Comparison of ENCODE assay signal across 17 cellular contexts in the genomic region with DNA sequence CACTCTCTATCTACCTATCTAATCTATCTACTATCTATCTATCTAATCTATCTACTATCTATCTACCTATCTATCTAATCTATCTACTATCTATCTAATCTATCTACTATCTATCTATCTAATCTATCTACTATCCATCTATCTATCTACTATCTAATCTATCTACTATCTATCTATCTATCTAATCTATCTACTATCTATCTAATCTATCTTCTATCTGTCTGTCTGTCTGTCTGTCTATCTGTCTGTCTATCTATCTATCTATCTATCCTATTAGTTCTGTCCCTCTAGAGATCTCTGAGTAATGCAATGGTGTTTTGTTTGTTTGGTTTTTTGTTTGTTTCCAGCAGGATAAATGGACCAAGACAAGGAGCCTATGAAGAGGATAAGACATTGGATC. TPM values are rescaled to one million over a fixed set of nuclear protein-coding genes. Genes with fewer than 3 reads are reported as not detected.
DNase-seq lines count a peak whose midpoint lies in the region; ATAC-seq and TF ChIP-seq lines count a peak whose summit lies in the region.
"Had no signal": no experiment of that assay in that cellular context is flagged by ENCODE, and none has a peak within 500 bp of the region (broad histone marks: within the 10 kb centered on the region; RNA-seq: fewer than 3 reads in every experiment).

No MANE protein-coding gene starts in this region.

- no peak overlapping the region for H3K4me3 ChIP-seq in CD4-positive, alpha-beta memory T cell (ENCODE audit: low read length in 2 of 2)
- H3K4me3 ChIP-seq in psoas muscle: no peak overlapping the region
- H3K4me3 ChIP-seq: coronary artery, upper lobe of left lung had no signal

- intact Hi-C loops in CD4-positive, alpha-beta memory T cell (cut with micrococcal nuclease): loop anchor here (1.0 to 2.0 kb wide), 2 partner anchors 8 to 19 kb away; no protein-coding TSS in a partner anchor
- intact Hi-C loops in activated T-helper 2 cell treated with anti-CD3 and anti-CD28 coated beads, Interferon-gamma antibody, Interleukin-2, Interleukin-4, amounts not matched to agents 10 μg/mL and 5 μg/mL and 100 μg/mL, durations not matched to agents 14 hours and 24 hours and 36 hours (cut with micrococcal nuclease): loop anchor here (1.0 to 5.0 kb wide), 5 partner anchors 8 to 1250 kb away; a partner anchor contains a TSS
- intact Hi-C loops in psoas muscle (cut with DNase I): loop anchor here in 1 of 2 donors (10.0 kb wide), 1 partner anchor 113 kb away; no protein-coding TSS in a partner anchor

- H3K27me3 ChIP-seq in CD4-positive, alpha-beta memory T cell (ENCODE audit: insufficient read depth, low read length): no peaks in the 10 kb centered on the region
- H3K27me3 ChIP-seq in psoas muscle (ENCODE audit: insufficient read depth in 3 of 3, low read length in 2 of 3): peaks cover 0 to 38% (median 2%) of the 10 kb centered on the region in 3 donors

- H3K9me3 Mint-ChIP-seq in T-helper 1 cell treated with Interleukin-12 subunit alpha and Interleukin-12 subunit beta and Interleukin-4 antibody, amounts not matched to agents 30 μg/mL and 1 μg/mL, for 36 hours: no peaks in the 10 kb centered on the region
- H3K9me3 Mint-ChIP-seq in CD4-positive, alpha-beta memory T cell: peaks cover 0 to 6% (median 0%) of the 10 kb centered on the region in 8 donors
- H3K9me3 Mint-ChIP-seq in activated T-helper 2 cell treated with anti-CD3 and anti-CD28 coated beads, Interferon-gamma antibody, Interleukin-2, Interleukin-4, amounts not matched to agents 10 μg/mL and 5 μg/mL and 100 μg/mL, durations not matched to agents 14 hours and 24 hours and 36 hours: no peaks in the 10 kb centered on the region
- no peaks in the 10 kb centered on the region for H3K9me3 Mint-ChIP-seq in naive B cell
- H3K9me3 Mint-ChIP-seq: stimulated activated naive CD8-positive, alpha-beta T cell treated with anti-CD3 and anti-CD28 coated beads, Interleukin-15, amount 100 ng/mL, for 72 hours had no signal

- TF ChIP-seq CTCF in psoas muscle (IDR thresholded peaks at IDR 0.05): no peak

- POLR2A ChIA-PET in CD4-positive, alpha-beta memory T cell (lab: Charles Lee; ENCODE audit: partially characterized antibody): no interaction called here

- no peaks in the 10 kb centered on the region for H3K9me3 ChIP-seq in CD4-positive, alpha-beta memory T cell (ENCODE audit: control insufficient read depth in 1 of 2, low read length in 2 of 2)
- H3K9me3 ChIP-seq in psoas muscle: no peaks in the 10 kb centered on the region
- H3K9me3 ChIP-seq: upper lobe of left lung had no signal

- peak overlapping the region; percentile 76 for H3K27ac ChIP-seq in CD4-positive, alpha-beta memory T cell (ENCODE audit: low read depth, low read length)
- H3K27ac ChIP-seq in psoas muscle: no peak overlapping the region
- H3K27ac ChIP-seq: 22Rv1, coronary artery, upper lobe of left lung had no signal

- peaks cover 45% of the 10 kb centered on the region for H3K4me1 Mint-ChIP-seq in T-helper 1 cell treated with Interleukin-12 subunit alpha and Interleukin-12 subunit beta and Interleukin-4 antibody, amounts not matched to agents 30 μg/mL and 1 μg/mL, for 36 hours (ENCODE audit: low read depth)
- peaks cover 33 to 54% (median 45%) of the 10 kb centered on the region in 4 donors for H3K4me1 Mint-ChIP-seq in CD4-positive, alpha-beta memory T cell
- H3K4me1 Mint-ChIP-seq in activated T-helper 2 cell treated with anti-CD3 and anti-CD28 coated beads, Interferon-gamma antibody, Interleukin-2, Interleukin-4, amounts not matched to agents 10 μg/mL and 5 μg/mL and 100 μg/mL, durations not matched to agents 14 hours and 24 hours and 36 hours (ENCODE audit: low read depth): peaks cover 49% of the 10 kb centered on the region
- peaks cover 36 to 49% (median 45%) of the 10 kb centered on the region in 3 donors for H3K4me1 Mint-ChIP-seq in naive B cell

- no peaks in the 10 kb centered on the region for H3K27me3 Mint-ChIP-seq in T-helper 1 cell treated with Interleukin-12 subunit alpha and Interleukin-12 subunit beta and Interleukin-4 antibody, amounts not matched to agents 30 μg/mL and 1 μg/mL, for 36 hours (ENCODE audit: low read depth)
- H3K27me3 Mint-ChIP-seq in CD4-positive, alpha-beta memory T cell: no peaks in the 10 kb centered on the region
- H3K27me3 Mint-ChIP-seq in activated T-helper 2 cell treated with anti-CD3 and anti-CD28 coated beads, Interferon-gamma antibody, Interleukin-2, Interleukin-4, amounts not matched to agents 10 μg/mL and 5 μg/mL and 100 μg/mL, durations not matched to agents 14 hours and 24 hours and 36 hours (ENCODE audit: low read depth): no peaks in the 10 kb centered on the region
- H3K27me3 Mint-ChIP-seq in naive B cell: no peaks in the 10 kb centered on the region
- H3K27me3 Mint-ChIP-seq: stimulated activated naive CD8-positive, alpha-beta T cell treated with anti-CD3 and anti-CD28 coated beads, Interleukin-15, amount 100 ng/mL, for 72 hours had no signal

- peaks cover 26% of the 10 kb centered on the region for H3K36me3 ChIP-seq in CD4-positive, alpha-beta memory T cell (ENCODE audit: insufficient read depth, low read length)
- H3K36me3 ChIP-seq in psoas muscle (ENCODE audit: insufficient read depth in 1 of 2, low read depth in 1 of 2): no peaks in the 10 kb centered on the region
- H3K36me3 ChIP-seq: upper lobe of left lung had no signal

- H3K36me3 Mint-ChIP-seq in T-helper 1 cell treated with Interleukin-12 subunit alpha and Interleukin-12 subunit beta and Interleukin-4 antibody, amounts not matched to agents 30 μg/mL and 1 μg/mL, for 36 hours (ENCODE audit: low read depth): peaks cover 35% of the 10 kb centered on the region
- peaks cover 20 to 29% of the 10 kb centered on the region in 2 donors for H3K36me3 Mint-ChIP-seq in CD4-positive, alpha-beta memory T cell
- peaks cover 24% of the 10 kb centered on the region for H3K36me3 Mint-ChIP-seq in activated T-helper 2 cell treated with anti-CD3 and anti-CD28 coated beads, Interferon-gamma antibody, Interleukin-2, Interleukin-4, amounts not matched to agents 10 μg/mL and 5 μg/mL and 100 μg/mL, durations not matched to agents 14 hours and 24 hours and 36 hours (ENCODE audit: low read depth)
- H3K36me3 Mint-ChIP-seq in naive B cell: peaks cover 10 to 13% of the 10 kb centered on the region in 2 donors

- peak overlapping the region; percentile 87 for H3K27ac Mint-ChIP-seq in T-helper 1 cell treated with Interleukin-12 subunit alpha and Interleukin-12 subunit beta and Interleukin-4 antibody, amounts not matched to agents 30 μg/mL and 1 μg/mL, for 36 hours
- H3K27ac Mint-ChIP-seq in CD4-positive, alpha-beta memory T cell: peak overlapping the region; percentile 95 to 99 (median 98)
- H3K27ac Mint-ChIP-seq in activated T-helper 2 cell treated with anti-CD3 and anti-CD28 coated beads, Interferon-gamma antibody, Interleukin-2, Interleukin-4, amounts not matched to agents 10 μg/mL and 5 μg/mL and 100 μg/mL, durations not matched to agents 14 hours and 24 hours and 36 hours: peak overlapping the region; percentile 96
- H3K27ac Mint-ChIP-seq in naive B cell: peak overlapping the region in 4 of 6 donors; percentile 55 to 91 (median 70)

- peak overlapping the region; percentile 92 for H3K4me3 Mint-ChIP-seq in T-helper 1 cell treated with Interleukin-12 subunit alpha and Interleukin-12 subunit beta and Interleukin-4 antibody, amounts not matched to agents 30 μg/mL and 1 μg/mL, for 36 hours
- H3K4me3 Mint-ChIP-seq in CD4-positive, alpha-beta memory T cell: peak overlapping the region in 5 of 8 donors; percentile 17 to 82 (median 57)
- H3K4me3 Mint-ChIP-seq in activated T-helper 2 cell treated with anti-CD3 and anti-CD28 coated beads, Interferon-gamma antibody, Interleukin-2, Interleukin-4, amounts not matched to agents 10 μg/mL and 5 μg/mL and 100 μg/mL, durations not matched to agents 14 hours and 24 hours and 36 hours (ENCODE audit: low read depth): peak overlapping the region; percentile 59
- H3K4me3 Mint-ChIP-seq in naive B cell: peak overlapping the region in 1 of 8 donors; percentile 8

- DNase-seq in T-helper 1 cell (no peak), naive B cell (no peak), psoas muscle (no peak), NCI-H748 treated with DMSO at 0.1 percent for 48 hours (lab: John Stamatoyannopoulos, UW) (no peak)
- no peak for DNase-seq in CD4-positive, alpha-beta memory T cell
- no peak for DNase-seq in activated T-helper 2 cell treated with anti-CD3 and anti-CD28 coated beads, Interferon-gamma antibody, Interleukin-2, Interleukin-4, amounts not matched to agents 10 μg/mL and 5 μg/mL and 100 μg/mL, durations not matched to agents 14 hours and 24 hours and 36 hours (ENCODE audit: low spot score)
- DNase-seq: C1 segment of cervical spinal cord, DMS79, NCI-H1694 treated with DMSO at 0.1 percent for 48 hours, NCI-H446, SHP77 treated with DMSO at 0.1 percent for 48 hours had no signal

- CTCF ChIA-PET in CD4-positive, alpha-beta memory T cell (lab: Charles Lee; ENCODE audit: partially characterized antibody): no interaction called here

- peaks cover 60% of the 10 kb centered on the region for H3K4me1 ChIP-seq in CD4-positive, alpha-beta memory T cell (ENCODE audit: insufficient read depth, low read length)
- H3K4me1 ChIP-seq in psoas muscle: no peaks in the 10 kb centered on the region

- ATAC-seq in naive B cell (ENCODE audit: low read depth in 2 of 2): no peak
- no peak for ATAC-seq in HG03565 (IDR thresholded peaks at IDR 0.05; ENCODE audit: unreplicated experiment)
- no peak for ATAC-seq in psoas muscle

RNA-seq across cellular contexts. Expression of a gene that starts 9.4 kb away (rescaled TPM):
- 10 to 100 TPM; 35.9 to 37.9 TPM for total RNA-seq in CD4-positive, alpha-beta memory T cell
- polyA plus RNA-seq in CD4-positive, alpha-beta memory T cell: 10 to 100 TPM; 35.0 to 50.4 TPM
- 41.8 and 42.6 TPM in 2 replicates for total RNA-seq in activated T-helper 2 cell treated with anti-CD3 and anti-CD28 coated beads, Interferon-gamma antibody, Interleukin-2, Interleukin-4, amounts not matched to agents 10 μg/mL and 5 μg/mL and 100 μg/mL, durations not matched to agents 14 hours and 24 hours and 36 hours
- polyA plus RNA-seq in naive B cell (ENCODE audit: low read depth in 6 of 6) (10 to 100 TPM; 49.2 to 66.0 (median 57.7) TPM), psoas muscle (1 to 10 TPM; 6.6 to 9.8 (median 7.5) TPM)
- 10 to 100 TPM in 3 of 4 donors, 1 to 10 TPM in 1; 9.4 to 18.2 (median 11.9) TPM for total RNA-seq in psoas muscle
